8 cellular contexts compared by ENCODE assay signal in genomic region chr17:75338335-75338734, GRCh38. TPM values are rescaled to one million over a fixed set of nuclear protein-coding genes. Genes with fewer than 3 reads are reported as not detected.
A peak's percentile ranks its signal among the peaks of the same experiment; 100 is the strongest.
DNase-seq lines count a peak whose midpoint lies in the region; ATAC-seq and TF ChIP-seq lines count a peak whose summit lies in the region.

No MANE protein-coding gene starts in this region.

- H3K27ac Mint-ChIP-seq in IgD-negative memory B cell = peak overlapping the region; percentile 77 to 95 (median 91)
- peak overlapping the region; percentile 87 for H3K27ac Mint-ChIP-seq in activated T-helper 17 cell treated with anti-CD3 and anti-CD28 coated beads, Interleukin-2, amount 50 U/mL, for 72 hours
- H3K27ac Mint-ChIP-seq in osteocyte (ENCODE audit: unreplicated experiment) = peak overlapping the region; percentile 43

- H3K36me3 Mint-ChIP-seq in IgD-negative memory B cell = peaks cover 6% of the 10 kb centered on the region
- H3K36me3 Mint-ChIP-seq in activated T-helper 17 cell treated with anti-CD3 and anti-CD28 coated beads, Interleukin-2, amount 50 U/mL, for 72 hours (ENCODE audit: low read depth) = peaks cover 10% of the 10 kb centered on the region
- H3K36me3 Mint-ChIP-seq in osteocyte (ENCODE audit: unreplicated experiment) = no peaks in the 10 kb centered on the region

- H3K27me3 Mint-ChIP-seq in IgD-negative memory B cell (peaks cover 3% of the 10 kb centered on the region), osteocyte (ENCODE audit: unreplicated experiment) (no peaks in the 10 kb centered on the region)
- no peaks in the 10 kb centered on the region for H3K27me3 Mint-ChIP-seq in activated T-helper 17 cell treated with anti-CD3 and anti-CD28 coated beads, Interleukin-2, amount 50 U/mL, for 72 hours

- H3K9me3 Mint-ChIP-seq in IgD-negative memory B cell (no peaks in the 10 kb centered on the region), osteocyte (ENCODE audit: unreplicated experiment) (no peaks in the 10 kb centered on the region)
- H3K9me3 Mint-ChIP-seq in activated T-helper 17 cell treated with anti-CD3 and anti-CD28 coated beads, Interleukin-2, amount 50 U/mL, for 72 hours = no peaks in the 10 kb centered on the region

- H3K27ac ChIP-seq in ovary = no peak overlapping the region

- intact Hi-C loops in ovary (cut with DNase I) = no loop called here

- H3K9me3 ChIP-seq in ovary = no peaks in the 10 kb centered on the region

- no peak for TF ChIP-seq POLR2A in ovary (IDR thresholded peaks at IDR 0.05)

- DNase-seq in CMK (ENCODE audit: low read depth) = peak; percentile 34
- DNase-seq in osteocyte (ENCODE audit: extremely low spot score, unreplicated experiment) = no peak
- DNase-seq in ovary = no peak
- DNase-seq in stimulated activated CD4-positive, alpha-beta T cell treated with anti-CD3 and anti-CD28 coated beads, Interleukin-4, amount 100 ng/mL, for 24 hours = no peak

- TF ChIP-seq CTCF in osteocyte (IDR thresholded peaks at IDR 0.05) (no peak), ovary (IDR thresholded peaks at IDR 0.05) (no peak)

- 56 to 62% (median 59%) methylated on average over 6 of the region's 6 CpGs for WGBS in ovary, 3 donors

- H3K4me3 ChIP-seq in ovary = no peak overlapping the region

- no peaks in the 10 kb centered on the region for H3K36me3 ChIP-seq in ovary

- no peaks in the 10 kb centered on the region for H3K27me3 ChIP-seq in ovary

- peaks cover 55 to 63% (median 59%) of the 10 kb centered on the region in 3 donors for H3K4me1 Mint-ChIP-seq in IgD-negative memory B cell
- H3K4me1 Mint-ChIP-seq in activated T-helper 17 cell treated with anti-CD3 and anti-CD28 coated beads, Interleukin-2, amount 50 U/mL, for 72 hours = peaks cover 43% of the 10 kb centered on the region
- peaks cover 6% of the 10 kb centered on the region for H3K4me1 Mint-ChIP-seq in osteocyte (ENCODE audit: unreplicated experiment)

- peaks cover 1% of the 10 kb centered on the region for H3K4me1 ChIP-seq in ovary (ENCODE audit: insufficient read depth)

- no peak for TF ChIP-seq EP300 in ovary (IDR thresholded peaks at IDR 0.05)

- peak; percentile 69 for ATAC-seq in activated T-helper 17 cell treated with anti-CD3 and anti-CD28 coated beads, Interleukin-2, amount 50 U/mL, for 72 hours (replicated peaks)
- no peak for ATAC-seq in GM19351 (IDR thresholded peaks at IDR 0.05; ENCODE audit: unreplicated experiment)
- no peak for ATAC-seq in HG03095 (IDR thresholded peaks at IDR 0.05; ENCODE audit: unreplicated experiment)

- H3K4me3 Mint-ChIP-seq in IgD-negative memory B cell (peak overlapping the region; percentile 52 to 83 (median 59)), osteocyte (ENCODE audit: unreplicated experiment) (no peak overlapping the region)
- peak overlapping the region; percentile 75 for H3K4me3 Mint-ChIP-seq in activated T-helper 17 cell treated with anti-CD3 and anti-CD28 coated beads, Interleukin-2, amount 50 U/mL, for 72 hours

RNA-seq across cellular contexts. Expression of gene SLC25A19, which starts 49.1 kb away (rescaled TPM):
- polyA plus RNA-seq in IgD-negative memory B cell (22.0 TPM), ovary (1 to 10 TPM; 4.1 to 7.4 TPM)
- 100 to 1,000 TPM in 1 of 2 donors, 10 to 100 TPM in 1; 97.4 to 113 TPM for total RNA-seq in activated T-helper 17 cell treated with anti-CD3 and anti-CD28 coated beads, Interleukin-2, amount 50 U/mL, for 72 hours
- total RNA-seq in osteocyte (8.6 and 12.3 TPM in 2 replicates), ovary (10 to 100 TPM in 2 of 7 donors, 1 to 10 TPM in 5; 6.0 to 12.1 (median 7.9) TPM)
